ENCODE assay signal across 19 cellular contexts in genomic region chr1:213303286-213303685, GRCh38.
DNase-seq lines count a peak whose midpoint lies in the region; ATAC-seq, FAIRE-seq and TF ChIP-seq lines count a peak whose summit lies in the region.
"Had no signal": no experiment of that assay in that cellular context is flagged by ENCODE, and none has a peak within 500 bp of the region (broad histone marks: within the 10 kb centered on the region; RNA-seq: fewer than 3 reads in every experiment).

No MANE protein-coding gene starts in this region.

- H3K4me3 ChIP-seq in right atrium auricular region = no peak overlapping the region
- H3K4me3 ChIP-seq in astrocyte of the cerebellum (ENCODE audit: low read depth, low read length) = no peak overlapping the region
- no peak overlapping the region for H3K4me3 ChIP-seq in thyroid gland (replicated peaks in 1 of 3)
- H3K4me3 ChIP-seq: ovary, stomach had no signal

- H3K36me3 ChIP-seq in right atrium auricular region (no peaks in the 10 kb centered on the region), thyroid gland (no peaks in the 10 kb centered on the region)
- H3K36me3 ChIP-seq: brain microvascular endothelial cell, ovary, stomach had no signal

- H3K27me3 ChIP-seq in right atrium auricular region (no peaks in the 10 kb centered on the region), thyroid gland (no peaks in the 10 kb centered on the region)
- H3K27me3 ChIP-seq: brain microvascular endothelial cell, foreskin keratinocyte, ovary, stomach had no signal

- in situ Hi-C loops in astrocyte of the cerebellum (cut with HindIII; ENCODE audit: low sequenced_read_pairs) = no loop called here

- no peak for TF ChIP-seq POLR2A in thyroid gland (IDR thresholded peaks at IDR 0.05)

- ATAC-seq in Right ventricle myocardium inferior = peak; percentile 62
- ATAC-seq: foreskin keratinocyte had no signal

- intact Hi-C loops in Right ventricle myocardium inferior (cut with DNase I) (no loop called here), thyroid gland (cut with DNase I) (no loop called here)

- H3K27ac ChIP-seq in right atrium auricular region (no peak overlapping the region), thyroid gland (no peak overlapping the region)
- H3K27ac ChIP-seq: brain microvascular endothelial cell, foreskin keratinocyte, ovary, stomach had no signal

- 54 to 64% methylated on average over 8 of the region's 8 CpGs for WGBS in thyroid gland, 2 donors

- DNase-seq in Right ventricle myocardium inferior (ENCODE audit: missing footprints) (no peak), right atrium auricular region (ENCODE audit: low spot score) (no peak), astrocyte of the cerebellum (ENCODE audit: low read depth) (peak; percentile 36), iPS DF 4.7 (ENCODE audit: extremely low read depth, low spot score) (peak; percentile 14), urothelium cell line (ENCODE audit: low spot score) (peak; percentile 8), GM19239 (ENCODE audit: insufficient read length, low spot score) (no peak), MV-4-11 (lab: John Stamatoyannopoulos, UW) (no peak), thyroid gland (no peak)
- DNase-seq: activated gamma-delta T cell; brain microvascular endothelial cell; effector CD4-positive, alpha-beta T cell; foreskin keratinocyte; MM.1S; NCI-H2081 treated with DMSO at 0.1 percent for 48 hours; NCI-H82; ovary; stomach had no signal

- no peaks in the 10 kb centered on the region for H3K9me3 ChIP-seq in right atrium auricular region
- no peaks in the 10 kb centered on the region for H3K9me3 ChIP-seq in thyroid gland
- H3K9me3 ChIP-seq: ovary, stomach had no signal

- FAIRE-seq in urothelium cell line (lab: Jason Lieb, UNC) = no peak
- no peak for FAIRE-seq in GM19239 (lab: Jason Lieb, UNC)
- FAIRE-seq: A204.1, keratinocyte had no signal

- TF ChIP-seq CTCF in right atrium auricular region (IDR thresholded peaks at IDR 0.05) (no peak), astrocyte of the cerebellum (IDR thresholded peaks at IDR 0.05; ENCODE audit: low read depth, low read length, missing control alignments) (no peak), thyroid gland (IDR thresholded peaks at IDR 0.05) (no peak)

- H3K4me1 ChIP-seq in right atrium auricular region (no peaks in the 10 kb centered on the region), thyroid gland (no peaks in the 10 kb centered on the region)
- H3K4me1 ChIP-seq: foreskin keratinocyte, stomach had no signal

Comparison
In these comparisons a context has a peak if more than half of its experiments do, and no peak if none do; other contexts are left out.
1. DNase-seq: peak in astrocyte of the cerebellum (single experiment), iPS DF 4.7 (single experiment) and urothelium cell line (single experiment); none in Right ventricle myocardium inferior (single experiment), right atrium auricular region (single experiment), GM19239 (single experiment), MV-4-11 (single experiment) and thyroid gland (0 of 2).